ENCODE assay signal across 8 cellular contexts in genomic region chr16:75432828-75433731, GRCh38. TPM values are rescaled to one million over a fixed set of nuclear protein-coding genes. Genes with fewer than 3 reads are reported as not detected.
DNase-seq lines count a peak whose midpoint lies in the region; ATAC-seq and TF ChIP-seq lines count a peak whose summit lies in the region.

Gene CFDP1 (minus strand): TSS chr16:75433503. CDS start chr16:75433352, 151 bp downstream.

- ATAC-seq in HG02571 (IDR thresholded peaks at IDR 0.05; ENCODE audit: unreplicated experiment) (peak; percentile 95), SK-N-SH treated with all-trans-retinoic acid at 6 μM for 48 hours (peak; percentile 97), omental fat pad (ENCODE audit: low FRiP score) (peak; percentile 98)
- peak; percentile 95 for ATAC-seq in activated naive CD4-positive, alpha-beta T cell treated with anti-CD3 and anti-CD28 coated beads, Interleukin-2, amount 50 U/mL, for 72 hours

- H3K27ac Mint-ChIP-seq in activated naive CD4-positive, alpha-beta T cell treated with anti-CD3 and anti-CD28 coated beads, Interleukin-2, amount 50 U/mL, for 72 hours: peak within 1 kb of the TSS; percentile 95 to 98

- WGBS in testis, 2 donors: 0% methylated on average over 27 to 67 of the region's 85 CpGs

- H3K36me3 ChIP-seq in GM06990 (ENCODE audit: control insufficient read depth, insufficient read depth, low read length): no peaks in the 10 kb centered on the region
- no peaks in the 10 kb centered on the region for H3K36me3 ChIP-seq in testis (ENCODE audit: low read depth, missing control alignments)

- TF ChIP-seq CTCF in GM06990 (IDR thresholded peaks at IDR 0.05; ENCODE audit: insufficient read depth, low read length, poor library complexity, severe bottlenecking) (no peak), omental fat pad (IDR thresholded peaks at IDR 0.05) (no peak), testis (IDR thresholded peaks at IDR 0.05) (peak in 1 of 3 experiments; percentile 2)

- H3K36me3 Mint-ChIP-seq in activated naive CD4-positive, alpha-beta T cell treated with anti-CD3 and anti-CD28 coated beads, Interleukin-2, amount 50 U/mL, for 72 hours: peaks cover 17 to 34% of the 10 kb centered on the region in 2 donors

- no peaks in the 10 kb centered on the region for H3K9me3 ChIP-seq in testis

- peak within 1 kb of the TSS; percentile 93 to 98 for H3K27ac ChIP-seq in testis

- H3K27me3 ChIP-seq in GM06990 (replicated peaks; ENCODE audit: control insufficient read depth, insufficient read depth, low read length): no peaks in the 10 kb centered on the region
- H3K27me3 ChIP-seq in testis: no peaks in the 10 kb centered on the region

- peaks cover 0 to 7% of the 10 kb centered on the region in 2 donors for H3K9me3 Mint-ChIP-seq in activated naive CD4-positive, alpha-beta T cell treated with anti-CD3 and anti-CD28 coated beads, Interleukin-2, amount 50 U/mL, for 72 hours

- intact Hi-C loops in testis (cut with DNase I; ENCODE audit: low total_unique reads): no loop called here

- DNase-seq in GM06990 (ENCODE audit: extremely low read depth, insufficient read length) (peak; percentile 93), NCI-H1092 (lab: John Stamatoyannopoulos, UW) (peak; percentile 93), glomerular endothelial cell (ENCODE audit: extremely low read depth, low read depth, low spot score) (peak; percentile 75), omental fat pad (ENCODE audit: low spot score) (peak; percentile 79), testis (peak; percentile 97)
- peak; percentile 95 to 97 for DNase-seq in activated naive CD4-positive, alpha-beta T cell treated with anti-CD3 and anti-CD28 coated beads, Interleukin-2, amount 50 U/mL, for 72 hours (ENCODE audit: low spot score in 2 of 2)

- no peaks in the 10 kb centered on the region for H3K4me1 ChIP-seq in testis

- TF ChIP-seq POLR2A in testis (IDR thresholded peaks at IDR 0.05): no peak

- H3K4me3 ChIP-seq in GM06990 (replicated peaks; ENCODE audit: low read depth, low read length) (peak within 1 kb of the TSS; percentile 93), testis (peak within 1 kb of the TSS; percentile 68 to 88)

TF ChIP-seq in SK-N-SH treated with all-trans-retinoic acid at 6 μM for 48 hours, 23 proteins besides CTCF, POLR2A, EP300 and RAD21:
- TF ChIP-seq GLIS3 (CRISPR knock-in tag; IDR thresholded peaks at IDR 0.05) (0 out of 2 replicates have a peak, but pooled peaks have one; percentile 45), TCF4 (CRISPR knock-in tag; IDR thresholded peaks at IDR 0.05; ENCODE audit: borderline replicate concordance) (no peak), ZFP3 (CRISPR knock-in tag; IDR thresholded peaks at IDR 0.05) (0 out of 2 replicates have a peak, but pooled peaks have one; percentile 45), CSDC2 (CRISPR knock-in tag; IDR thresholded peaks at IDR 0.05) (0 out of 2 replicates have a peak, but pooled peaks have one; percentile 81), RARB (CRISPR knock-in tag; IDR thresholded peaks at IDR 0.05) (no peak), ESRRG (CRISPR knock-in tag; IDR thresholded peaks at IDR 0.05) (no peak), ZNF8 (CRISPR knock-in tag; IDR thresholded peaks at IDR 0.05) (no peak)
- TF ChIP-seq, protein P1, sequence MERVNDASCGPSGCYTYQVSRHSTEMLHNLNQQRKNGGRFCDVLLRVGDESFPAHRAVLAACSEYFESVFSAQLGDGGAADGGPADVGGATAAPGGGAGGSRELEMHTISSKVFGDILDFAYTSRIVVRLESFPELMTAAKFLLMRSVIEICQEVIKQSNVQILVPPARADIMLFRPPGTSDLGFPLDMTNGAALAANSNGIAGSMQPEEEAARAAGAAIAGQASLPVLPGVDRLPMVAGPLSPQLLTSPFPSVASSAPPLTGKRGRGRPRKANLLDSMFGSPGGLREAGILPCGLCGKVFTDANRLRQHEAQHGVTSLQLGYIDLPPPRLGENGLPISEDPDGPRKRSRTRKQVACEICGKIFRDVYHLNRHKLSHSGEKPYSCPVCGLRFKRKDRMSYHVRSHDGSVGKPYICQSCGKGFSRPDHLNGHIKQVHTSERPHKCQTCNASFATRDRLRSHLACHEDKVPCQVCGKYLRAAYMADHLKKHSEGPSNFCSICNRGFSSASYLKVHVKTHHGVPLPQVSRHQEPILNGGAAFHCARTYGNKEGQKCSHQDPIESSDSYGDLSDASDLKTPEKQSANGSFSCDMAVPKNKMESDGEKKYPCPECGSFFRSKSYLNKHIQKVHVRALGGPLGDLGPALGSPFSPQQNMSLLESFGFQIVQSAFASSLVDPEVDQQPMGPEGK (CRISPR knock-in tag; IDR thresholded peaks at IDR 0.05; ENCODE audit: borderline replicate concordance): no peak

RNA-seq across cellular contexts. Expression of gene CFDP1, which starts in this region (rescaled TPM):
- total RNA-seq in activated naive CD4-positive, alpha-beta T cell treated with anti-CD3 and anti-CD28 coated beads, Interleukin-2, amount 50 U/mL, for 72 hours: 10 to 100 TPM; 47.5 to 49.7 TPM
- total RNA-seq in glomerular endothelial cell (69.7 and 74.8 TPM in 2 replicates), omental fat pad (10 to 100 TPM; 37.5 to 54.4 (median 49.2) TPM), testis (100 to 1,000 TPM; 111 to 133 TPM)
- polyA plus RNA-seq in testis (ENCODE audit: insufficient read depth, low read depth, low replicate concordance): 127 TPM

Comparison
In these comparisons a context has a peak if more than half of its experiments do, and no peak if none do; other contexts are left out.
1. Peak in every context shown above with its lines: DNase-seq, ATAC-seq, H3K4me3 ChIP-seq and H3K27ac ChIP-seq.